Comparison of ENCODE assay signal across 9 cellular contexts in the genomic region with DNA sequence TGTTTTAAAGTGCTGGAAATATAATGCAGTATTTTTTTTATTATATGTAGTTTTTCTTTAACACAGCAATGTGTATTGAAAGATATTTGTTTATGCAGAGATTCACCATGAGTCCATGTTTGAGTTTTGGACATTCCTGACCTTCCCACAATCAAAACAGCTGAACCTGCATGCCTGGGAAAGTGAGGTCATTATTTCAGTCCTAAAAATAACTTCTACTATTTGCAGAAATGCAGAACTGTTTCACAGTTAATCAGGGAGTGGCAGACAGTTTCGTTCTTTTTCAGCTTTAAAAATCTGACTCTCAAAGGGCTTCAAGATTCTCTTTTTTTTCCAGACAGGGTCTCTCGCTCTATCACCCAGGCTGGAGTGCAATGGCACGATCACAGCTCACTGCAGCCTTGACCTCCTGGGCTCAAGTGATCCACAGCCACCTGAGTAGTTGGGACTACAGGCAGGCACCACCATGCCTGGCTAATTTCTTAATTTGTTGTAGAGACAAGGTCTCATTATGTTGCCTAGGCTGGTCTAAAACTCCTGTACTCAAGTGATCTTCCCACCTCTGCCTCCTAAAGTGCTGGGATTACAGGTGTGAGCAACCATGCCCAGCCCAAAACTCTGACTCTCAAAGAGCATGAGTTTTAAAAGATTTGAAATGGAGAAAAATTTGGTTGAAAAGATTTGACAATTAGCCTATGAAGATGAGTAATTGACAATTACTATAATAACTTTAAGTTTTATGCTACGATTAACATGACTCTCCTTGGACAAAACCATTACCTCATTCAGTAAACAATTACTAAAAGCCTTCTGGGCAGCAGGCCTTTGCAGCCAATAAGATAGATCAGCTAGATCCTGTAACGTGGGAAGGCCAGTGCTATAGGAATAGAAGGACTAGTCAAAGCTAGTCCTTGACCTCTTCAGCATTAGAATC. TPM values are rescaled to one million over a fixed set of nuclear protein-coding genes. Genes with fewer than 3 reads are reported as not detected.
DNase-seq lines count a peak whose midpoint lies in the region; ATAC-seq, FAIRE-seq and TF ChIP-seq lines count a peak whose summit lies in the region.
"Had no signal": no experiment of that assay in that cellular context is flagged by ENCODE, and none has a peak within 500 bp of the region (broad histone marks: within the 10 kb centered on the region; RNA-seq: fewer than 3 reads in every experiment).

No MANE protein-coding gene starts in this region.

- no peak for TF ChIP-seq CTCF in RWPE2 (IDR thresholded peaks at IDR 0.05; ENCODE audit: poor library complexity, severe bottlenecking)
- no peak for TF ChIP-seq CTCF in fibroblast of the aortic adventitia (IDR thresholded peaks at IDR 0.05; ENCODE audit: insufficient read depth, low read length)

- peak overlapping the region; percentile 34 to 68 (median 57) for H3K9ac ChIP-seq in skeletal muscle tissue (ENCODE audit: low read depth in 1 of 3, low read length in 3 of 3)

- H3K36me3 ChIP-seq in RWPE2 (ENCODE audit: low read depth) (peaks cover 66% of the 10 kb centered on the region), skeletal muscle tissue (ENCODE audit: control insufficient read depth in 3 of 3, insufficient read depth in 3 of 3, low read length in 3 of 3) (peaks cover 39 to 62% (median 45%) of the 10 kb centered on the region in 3 donors)

- H3K9me3 ChIP-seq in RWPE2 (ENCODE audit: severe bottlenecking): no peaks in the 10 kb centered on the region
- no peaks in the 10 kb centered on the region for H3K9me3 ChIP-seq in skeletal muscle tissue (ENCODE audit: control insufficient read depth in 3 of 3, low read length in 3 of 3)

- H3K4me3 ChIP-seq in RWPE2 (ENCODE audit: severe bottlenecking): no peak overlapping the region
- no peak overlapping the region for H3K4me3 ChIP-seq in fibroblast of the aortic adventitia (ENCODE audit: low read depth, low read length)
- H3K4me3 ChIP-seq in skeletal muscle tissue (ENCODE audit: low read length in 3 of 3): peak overlapping the region in 1 of 3 donors; percentile 32

- H3K27me3 ChIP-seq in RWPE2 (ENCODE audit: insufficient read depth, poor library complexity, severe bottlenecking) (no peaks in the 10 kb centered on the region), skeletal muscle tissue (ENCODE audit: control insufficient read depth in 3 of 3, insufficient read depth in 3 of 3, low read length in 3 of 3) (no peaks in the 10 kb centered on the region)

- FAIRE-seq in GM19239 (lab: Jason Lieb, UNC) (peak; percentile 72), RCC 7860 (lab: Jason Lieb, UNC) (no peak), HTR-8/SVneo (lab: Jason Lieb, UNC) (no peak)
- FAIRE-seq: H1 had no signal

- peaks cover 18% of the 10 kb centered on the region for H3K4me1 ChIP-seq in RWPE2 (ENCODE audit: insufficient read depth, poor library complexity, severe bottlenecking)
- H3K4me1 ChIP-seq in skeletal muscle tissue (ENCODE audit: control insufficient read depth in 3 of 3, insufficient read depth in 3 of 3, low read length in 3 of 3): peaks cover 18 to 63% (median 42%) of the 10 kb centered on the region in 3 donors

- DNase-seq in GM19239 (ENCODE audit: insufficient read length, low spot score) (no peak), RWPE2 (ENCODE audit: low spot score) (no peak), fibroblast of the aortic adventitia (ENCODE audit: low read depth) (peak; percentile 60), RCC 7860 (ENCODE audit: low spot score) (no peak), HTR-8/SVneo (ENCODE audit: insufficient read length, low spot score) (no peak), SW 1271 (lab: John Stamatoyannopoulos, UW) (no peak)

- ATAC-seq in RWPE2 (ENCODE audit: low read depth): 0 out of 3 replicates have a peak, but pooled peaks have one; percentile 17
- ATAC-seq in GM19452 (IDR thresholded peaks at IDR 0.05; ENCODE audit: unreplicated experiment): no peak

- H3K27ac ChIP-seq in RWPE2 (ENCODE audit: poor library complexity, severe bottlenecking): peak overlapping the region; percentile 39
- H3K27ac ChIP-seq in skeletal muscle tissue (ENCODE audit: low read depth, low read length): peak overlapping the region; percentile 99

RNA-seq across cellular contexts. Expression of a gene that starts 5.0 kb away (rescaled TPM):
- total RNA-seq in fibroblast of the aortic adventitia (ENCODE audit: low replicate concordance): 77.4 and 415 TPM in 2 replicates
- total RNA-seq in skeletal muscle tissue: 178 TPM

RNA-seq across cellular contexts. Expression of a gene that starts 9.4 kb away (rescaled TPM):
- total RNA-seq in fibroblast of the aortic adventitia (ENCODE audit: low replicate concordance) (251 and 733 TPM in 2 replicates), skeletal muscle tissue (694 TPM)

RNA-seq across cellular contexts. Expression of a gene that starts 37.2 kb away (rescaled TPM):
- 0.90 and 7.5 TPM in 2 replicates for total RNA-seq in fibroblast of the aortic adventitia (ENCODE audit: low replicate concordance)
- total RNA-seq in skeletal muscle tissue: 661 TPM

Comparison
In these comparisons a context has a peak if more than half of its experiments do, and no peak if none do; other contexts are left out.
1. RNA of a gene that starts 37.2 kb away (total RNA-seq): 661 TPM in skeletal muscle tissue (single experiment); 0.90 to 7.5 TPM in fibroblast of the aortic adventitia; every median in the first group is over 10 times any median in the second.